Comparison of ENCODE assay signal across 14 cellular contexts in the genomic region with DNA sequence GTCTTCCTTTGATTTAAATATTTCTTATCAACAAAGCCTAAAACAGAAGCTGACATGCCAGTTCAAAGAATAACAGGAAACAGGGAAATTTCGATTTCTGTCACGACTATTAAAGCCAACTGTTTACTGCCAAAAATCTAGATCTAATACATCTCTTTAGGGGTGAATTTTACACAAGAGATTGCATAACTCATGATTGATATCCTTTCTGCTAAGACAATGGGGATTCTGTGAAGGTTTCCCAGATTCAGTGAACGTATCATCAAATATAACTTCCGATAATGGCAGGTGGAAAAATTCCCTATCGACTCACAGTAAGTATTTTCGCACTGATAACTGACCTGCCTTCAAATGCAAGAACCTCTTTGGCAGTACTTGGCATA. TPM values are rescaled to one million over a fixed set of nuclear protein-coding genes. Genes with fewer than 3 reads are reported as not detected.
A peak's percentile ranks its signal among the peaks of the same experiment; 100 is the strongest.
DNase-seq lines count a peak whose midpoint lies in the region; ATAC-seq, FAIRE-seq and TF ChIP-seq lines count a peak whose summit lies in the region.
"Had no signal": no experiment of that assay in that cellular context is flagged by ENCODE, and none has a peak within 500 bp of the region (broad histone marks: within the 10 kb centered on the region; RNA-seq: fewer than 3 reads in every experiment).

No MANE protein-coding gene starts in this region.

- no CpG with 5 or more reads among the region's 6 CpGs for WGBS in mesendoderm (ENCODE audit: extremely low coverage, insufficient coverage, low lambda C conversion rate)

- peaks cover 25% of the 10 kb centered on the region for H3K4me1 Mint-ChIP-seq in activated T-helper 2 cell treated with anti-CD3 and anti-CD28 coated beads, Interferon-gamma antibody, Interleukin-2, Interleukin-4, amounts not matched to agents 10 μg/mL and 5 μg/mL and 100 μg/mL, durations not matched to agents 14 hours and 24 hours and 36 hours (ENCODE audit: low read depth)

- no peaks in the 10 kb centered on the region for H3K27me3 ChIP-seq in muscle layer of duodenum (ENCODE audit: low read depth, low read length)
- no peaks in the 10 kb centered on the region for H3K27me3 ChIP-seq in mesendoderm (ENCODE audit: insufficient read depth, low read length, poor library complexity)
- H3K27me3 ChIP-seq: gastroesophageal sphincter, uterus had no signal

- no peak overlapping the region for H2BK5ac ChIP-seq in mesendoderm (ENCODE audit: low read length)

- no peak overlapping the region for H3K4me2 ChIP-seq in mesendoderm (ENCODE audit: low read length)

- H3K36me3 ChIP-seq in muscle layer of duodenum (ENCODE audit: control insufficient read depth in 1 of 2, insufficient read depth in 2 of 2, low read length in 2 of 2) (peaks cover 0 to under 1% of the 10 kb centered on the region in 2 donors), mesendoderm (ENCODE audit: control insufficient read depth, insufficient read depth, low read length) (no peaks in the 10 kb centered on the region)
- H3K36me3 ChIP-seq: gastroesophageal sphincter, uterus had no signal

- H2BK120ac ChIP-seq in mesendoderm (ENCODE audit: low read depth, low read length), result no peak overlapping the region

- TF ChIP-seq POLR2A in GM12891 (IDR thresholded peaks at IDR 0.05; ENCODE audit: low read depth, low read length) (no peak), H54 (IDR thresholded peaks at IDR 0.05; ENCODE audit: low read depth, low read length) (no peak)

- no peak overlapping the region for H3K4me3 Mint-ChIP-seq in activated T-helper 2 cell treated with anti-CD3 and anti-CD28 coated beads, Interferon-gamma antibody, Interleukin-2, Interleukin-4, amounts not matched to agents 10 μg/mL and 5 μg/mL and 100 μg/mL, durations not matched to agents 14 hours and 24 hours and 36 hours (ENCODE audit: low read depth)

- H3K4ac ChIP-seq in mesendoderm (ENCODE audit: low read depth, low read length), result no peak overlapping the region

- H3K9ac ChIP-seq in mesendoderm (ENCODE audit: low read length), result no peak overlapping the region

- H3K9me3 ChIP-seq in muscle layer of duodenum (ENCODE audit: control insufficient read depth in 1 of 2, low read length in 2 of 2), result no peaks in the 10 kb centered on the region
- H3K9me3 ChIP-seq: gastroesophageal sphincter, uterus had no signal

- peak; percentile 1 for ATAC-seq in HG02885 (IDR thresholded peaks at IDR 0.05; ENCODE audit: poor library complexity, unreplicated experiment)
- ATAC-seq: gastroesophageal sphincter, K562 had no signal

- no peak overlapping the region for H2AK5ac ChIP-seq in mesendoderm (ENCODE audit: low read length)

- H3K36me3 Mint-ChIP-seq in activated T-helper 2 cell treated with anti-CD3 and anti-CD28 coated beads, Interferon-gamma antibody, Interleukin-2, Interleukin-4, amounts not matched to agents 10 μg/mL and 5 μg/mL and 100 μg/mL, durations not matched to agents 14 hours and 24 hours and 36 hours (ENCODE audit: low read depth), result no peaks in the 10 kb centered on the region

- H3K27ac Mint-ChIP-seq in activated T-helper 2 cell treated with anti-CD3 and anti-CD28 coated beads, Interferon-gamma antibody, Interleukin-2, Interleukin-4, amounts not matched to agents 10 μg/mL and 5 μg/mL and 100 μg/mL, durations not matched to agents 14 hours and 24 hours and 36 hours, result peak overlapping the region; percentile 22

- no peak overlapping the region for H3K18ac ChIP-seq in mesendoderm (ENCODE audit: low read length)

- FAIRE-seq in GM12891 (lab: Jason Lieb, UNC) (peak; percentile 31), H54 (lab: Jason Lieb, UNC) (no peak)
- FAIRE-seq: K562, TTC549 had no signal

- H3K4me1 ChIP-seq in muscle layer of duodenum (ENCODE audit: control insufficient read depth in 1 of 2, insufficient read depth in 2 of 2, low read length in 2 of 2) (peaks cover 5 to 7% of the 10 kb centered on the region in 2 donors), mesendoderm (ENCODE audit: control insufficient read depth, low read depth, low read length) (no peaks in the 10 kb centered on the region)
- H3K4me1 ChIP-seq: gastroesophageal sphincter, uterus had no signal

- no peak overlapping the region for H3K4me3 ChIP-seq in muscle layer of duodenum (ENCODE audit: low read depth in 1 of 2, low read length in 2 of 2)
- no peak overlapping the region for H3K4me3 ChIP-seq in mesendoderm (ENCODE audit: low read length)
- H3K4me3 ChIP-seq: gastroesophageal sphincter, K562, lung, uterus had no signal

- H3K27me3 Mint-ChIP-seq in activated T-helper 2 cell treated with anti-CD3 and anti-CD28 coated beads, Interferon-gamma antibody, Interleukin-2, Interleukin-4, amounts not matched to agents 10 μg/mL and 5 μg/mL and 100 μg/mL, durations not matched to agents 14 hours and 24 hours and 36 hours (ENCODE audit: low read depth), result no peaks in the 10 kb centered on the region

- intact Hi-C loops in activated T-helper 2 cell treated with anti-CD3 and anti-CD28 coated beads, Interferon-gamma antibody, Interleukin-2, Interleukin-4, amounts not matched to agents 10 μg/mL and 5 μg/mL and 100 μg/mL, durations not matched to agents 14 hours and 24 hours and 36 hours (cut with micrococcal nuclease), result no loop called here

- H3K56ac ChIP-seq in mesendoderm (ENCODE audit: low read length), result no peak overlapping the region

- H3K23ac ChIP-seq in mesendoderm (ENCODE audit: low read length), result no peak overlapping the region

- H3K79me2 ChIP-seq in mesendoderm (ENCODE audit: control insufficient read depth, insufficient read depth, low read length), result no peaks in the 10 kb centered on the region

- no peaks in the 10 kb centered on the region for H3K9me3 Mint-ChIP-seq in activated T-helper 2 cell treated with anti-CD3 and anti-CD28 coated beads, Interferon-gamma antibody, Interleukin-2, Interleukin-4, amounts not matched to agents 10 μg/mL and 5 μg/mL and 100 μg/mL, durations not matched to agents 14 hours and 24 hours and 36 hours

- peak overlapping the region; percentile 49 for H3K27ac ChIP-seq in muscle layer of duodenum (ENCODE audit: low read length)
- H3K27ac ChIP-seq in mesendoderm (ENCODE audit: low read depth, low read length), result no peak overlapping the region
- H3K27ac ChIP-seq: gastroesophageal sphincter, uterus had no signal

- no peak overlapping the region for H2BK15ac ChIP-seq in mesendoderm (replicated peaks; ENCODE audit: low read depth)

- H4K8ac ChIP-seq in mesendoderm (ENCODE audit: low read depth, low read length), result no peak overlapping the region

- no peak overlapping the region for H4K5ac ChIP-seq in mesendoderm (ENCODE audit: low read length)

- H3K79me1 ChIP-seq in mesendoderm (ENCODE audit: low read length), result no peaks in the 10 kb centered on the region

- no peak for DNase-seq in GM12891 (ENCODE audit: insufficient read length, low spot score)
- DNase-seq in activated T-helper 2 cell treated with anti-CD3 and anti-CD28 coated beads, Interferon-gamma antibody, Interleukin-2, Interleukin-4, amounts not matched to agents 10 μg/mL and 5 μg/mL and 100 μg/mL, durations not matched to agents 14 hours and 24 hours and 36 hours (ENCODE audit: low spot score), result no peak
- no peak for DNase-seq in mesendoderm
- no peak for DNase-seq in H54 (ENCODE audit: insufficient read length, low spot score)
- DNase-seq in GM03348 (ENCODE audit: low spot score), result no peak
- DNase-seq in stimulated activated CD4-positive, alpha-beta T cell treated with anti-CD3 and anti-CD28 coated beads, Interleukin-4, amount 100 ng/mL, for 1 hour, result no peak
- DNase-seq: OCI-M1, uterus had no signal

TF ChIP-seq in GM12891, 5 proteins besides CTCF, POLR2A, EP300 and RAD21:
- no peak for TF ChIP-seq SPI1 (IDR thresholded peaks at IDR 0.05; ENCODE audit: low read depth, low read length)
- no peak for TF ChIP-seq POLR2AphosphoS5 (IDR thresholded peaks at IDR 0.05; ENCODE audit: low read depth, low read length)
- no peak for TF ChIP-seq TAF1 (IDR thresholded peaks at IDR 0.05; ENCODE audit: low read depth, low read length)
- TF ChIP-seq POU2F2 (IDR thresholded peaks at IDR 0.05; ENCODE audit: low read depth, low read length), result no peak
- TF ChIP-seq PAX5 (IDR thresholded peaks at IDR 0.05; ENCODE audit: insufficient read depth, low read length, severe bottlenecking), result no peak

RNA-seq across cellular contexts. Expression of gene NHSL1, which starts 42.9 kb away (rescaled TPM):
- polyA plus RNA-seq in GM12891 (2012; ENCODE audit: low read depth, missing spikeins), result 0.09 TPM
- total RNA-seq in activated T-helper 2 cell treated with anti-CD3 and anti-CD28 coated beads, Interferon-gamma antibody, Interleukin-2, Interleukin-4, amounts not matched to agents 10 μg/mL and 5 μg/mL and 100 μg/mL, durations not matched to agents 14 hours and 24 hours and 36 hours, result 1.5 and 2.4 TPM in 2 replicates
- polyA plus RNA-seq in mesendoderm (2013, experiment 1 of 2), result 23.1 TPM
- polyA plus RNA-seq in mesendoderm (2013, experiment 2 of 2), result 23.1 TPM

RNA-seq across cellular contexts. Expression of gene HEBP2, which starts 52.4 kb away (rescaled TPM):
- polyA plus RNA-seq in GM12891 (2012; ENCODE audit: low read depth, missing spikeins), result 8.0 TPM
- 17.2 and 20.0 TPM in 2 replicates for total RNA-seq in activated T-helper 2 cell treated with anti-CD3 and anti-CD28 coated beads, Interferon-gamma antibody, Interleukin-2, Interleukin-4, amounts not matched to agents 10 μg/mL and 5 μg/mL and 100 μg/mL, durations not matched to agents 14 hours and 24 hours and 36 hours
- 316 TPM for polyA plus RNA-seq in mesendoderm (2013, experiment 1 of 2)
- 316 TPM for polyA plus RNA-seq in mesendoderm (2013, experiment 2 of 2)
